ENCODE assay signal across 21 cellular contexts in genomic region chr12:99140017-99140726, GRCh38.
"Had no signal": no experiment of that assay in that cellular context is flagged by ENCODE, and none has a peak within 500 bp of the region (broad histone marks: within the 10 kb centered on the region; RNA-seq: fewer than 3 reads in every experiment).

No MANE protein-coding gene starts in this region.

- H3K27ac ChIP-seq: HL-60, KMS-11 had no signal

- H3K4me3 ChIP-seq: K562 had no signal

- DNase-seq: Kasumi-1, MM.1S, NCI-H1092 treated with DMSO at 0.1 percent for 48 hours, NCI-H1436 treated with DMSO at 0.1 percent for 48 hours, NCI-H1694, NCI-H187 treated with DMSO at 0.1 percent for 48 hours, NCI-H2081, NCI-H2107, NCI-H2171 treated with DMSO at 0.1 percent for 48 hours, NCI-H345, NCI-H446 treated with DMSO at 0.1 percent for 48 hours, NCI-H510A treated with DMSO at 0.1 percent for 48 hours, NCI-H526, NCI-H82, RPMI8226, SHP77, SW 1271, T-cell had no signal

- ATAC-seq: K562, T-cell had no signal
